33 cellular contexts compared by ENCODE assay signal in the genomic region with DNA sequence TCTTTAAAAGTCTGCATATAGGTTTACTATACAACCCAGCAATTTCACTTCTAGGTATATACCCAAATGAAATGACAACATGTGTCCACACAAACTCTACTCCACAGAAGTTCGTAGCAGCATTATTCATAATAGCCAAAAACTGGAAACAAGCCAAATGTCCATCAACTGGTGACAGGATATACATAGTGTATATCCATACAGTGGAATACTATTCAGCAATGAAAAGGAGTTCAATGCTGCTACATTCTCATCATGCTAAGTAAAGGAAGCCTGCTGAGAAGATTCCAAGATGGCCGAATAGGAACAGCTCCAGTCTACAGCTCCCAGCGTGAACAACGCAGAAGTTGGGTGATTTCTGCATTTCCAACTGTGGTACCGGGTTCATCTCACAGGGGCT.
"Had no signal": no experiment of that assay in that cellular context is flagged by ENCODE, and none has a peak within 500 bp of the region (broad histone marks: within the 10 kb centered on the region; RNA-seq: fewer than 3 reads in every experiment).

No MANE protein-coding gene starts in this region.

- H3K27ac ChIP-seq: adrenal gland, ascending aorta, body of pancreas, brain microvascular endothelial cell, breast epithelium, cardiac muscle cell, colonic mucosa had no signal

- H3K4me1 ChIP-seq: ascending aorta, breast epithelium, colonic mucosa had no signal

- FAIRE-seq: astrocyte, bronchial epithelial cell, colon had no signal

- H3K27me3 ChIP-seq: adrenal gland, ascending aorta, body of pancreas, brain microvascular endothelial cell, breast epithelium, cardiac muscle cell, colonic mucosa had no signal

- DNase-seq: activated effector memory CD4-positive, alpha-beta T cell treated with anti-CD3 and anti-CD28 coated beads, Interleukin-2, amount 50 U/mL, for 16 hours; activated effector memory CD4-positive, alpha-beta T cell treated with Interleukin-2 at 50 U/mL for 16 hours; activated gamma-delta T cell; activated gamma-delta T cell treated with Interleukin-2 at 50 U/mL for 16 hours; activated naive CD4-positive, alpha-beta T cell; activated naive CD4-positive, alpha-beta T cell treated with anti-CD3 and anti-CD28 coated beads for 36 hours; activated naive CD4-positive, alpha-beta T cell treated with anti-CD3 and anti-CD28 coated beads, Interleukin-2, amount 10 ng/mL, durations not matched to agents 7 days and 5 days; activated naive CD4-positive, alpha-beta T cell treated with anti-CD3 and anti-CD28 coated beads, Interleukin-2, amount 50 U/mL, for 16 hours; activated naive CD4-positive, alpha-beta T cell treated with Interleukin-2 at 50 U/mL for 16 hours; activated naive CD8-positive, alpha-beta T cell treated with anti-CD3 and anti-CD28 coated beads for 36 hours; activated naive CD8-positive, alpha-beta T cell treated with anti-CD3 and anti-CD28 coated beads, Interleukin-2, amount 10 ng/mL, durations not matched to agents 7 days and 5 days; activated naive CD8-positive, alpha-beta T cell treated with anti-CD3 and anti-CD28 coated beads, Interleukin-2, amount 50 U/mL, for 24 hours; activated T-cell treated with anti-CD3 and anti-CD28 coated beads, Interleukin-2, amount 50 U/mL, for 48 hours; activated T-cell treated with anti-CD3 and anti-CD28 coated beads, Interleukin-2, amount 50 U/mL, for 72 hours; adrenal gland; amniotic stem cell; amygdala; anterior cingulate cortex; aorta; body of pancreas; brain microvascular endothelial cell; caudate nucleus; central memory CD4-positive, alpha-beta T cell; cerebellar nuclear complex; colonic mucosa had no signal

- H3K36me3 ChIP-seq: adrenal gland, ascending aorta, brain microvascular endothelial cell, breast epithelium, cardiac muscle cell, colonic mucosa had no signal

- H3K4me3 ChIP-seq: adrenal gland, ascending aorta, body of pancreas, breast epithelium, cardiac muscle cell, colonic mucosa had no signal

- H3K9me3 ChIP-seq: adrenal gland, ascending aorta, body of pancreas, breast epithelium, colonic mucosa had no signal

- ATAC-seq: activated naive CD4-positive, alpha-beta T cell treated with anti-CD3 and anti-CD28 coated beads, Interleukin-2, amount 50 U/mL, for 72 hours; activated naive CD8-positive, alpha-beta T cell treated with anti-CD3 and anti-CD28 coated beads, Interleukin-2, amount 50 U/mL, for 24 hours; activated T-cell treated with anti-CD3 and anti-CD28 coated beads, Interleukin-2, amount 50 U/mL, for 72 hours; activated T-helper 17 cell treated with anti-CD3 and anti-CD28 coated beads, Interleukin-2, amount 50 U/mL, for 72 hours; body of pancreas had no signal
